1 cellular context compared by ENCODE assay signal in genomic region chr3:179147571-179148445, GRCh38.
TF ChIP-seq lines count a peak whose summit lies in the region.

Gene PIK3CA (plus strand): TSS chr3:179148357. CDS start chr3:179198826, 50,469 bp downstream.

TF ChIP-seq in HepG2, 621 proteins besides CTCF, POLR2A, EP300 and RAD21 (continued from another document and continues in another):
- TF ChIP-seq SRSF9 (IDR thresholded peaks at IDR 0.05; ENCODE audit: borderline replicate concordance, insufficient read depth, low read depth, low read length, poor library complexity, severe bottlenecking): no peak
- TF ChIP-seq TBP (CRISPR knock-in tag; IDR thresholded peaks at IDR 0.05): no peak
- TF ChIP-seq PCBP2 (optimal IDR thresholded peaks at IDR 0.05; ENCODE audit: low read depth, low read length, poor library complexity, severe bottlenecking): no peak
- no peak for TF ChIP-seq ZNF580 (CRISPR knock-in tag; IDR thresholded peaks at IDR 0.05; ENCODE audit: borderline replicate concordance, low read depth)
- TF ChIP-seq CREM (IDR thresholded peaks at IDR 0.05): peak; percentile 69
- no peak for TF ChIP-seq CREM (CRISPR knock-in tag; IDR thresholded peaks at IDR 0.05)
- TF ChIP-seq KDM6A (CRISPR knock-in tag; IDR thresholded peaks at IDR 0.05; ENCODE audit: low read depth): 0 out of 2 replicates have a peak, but pooled peaks have one; percentile 35
- TF ChIP-seq ZNF879 (CRISPR knock-in tag; IDR thresholded peaks at IDR 0.05): 0 out of 2 replicates have a peak, but pooled peaks have one; percentile 16
- TF ChIP-seq ZNF577 (CRISPR knock-in tag; IDR thresholded peaks at IDR 0.05; ENCODE audit: borderline replicate concordance, low read depth): no peak
- TF ChIP-seq ZNF253 (CRISPR knock-in tag; IDR thresholded peaks at IDR 0.05; ENCODE audit: borderline replicate concordance): no peak
- TF ChIP-seq SOX6 (IDR thresholded peaks at IDR 0.05): no peak
- TF ChIP-seq SOX6 (CRISPR knock-in tag; IDR thresholded peaks at IDR 0.05): peak; percentile 40; the same call in 1 of the 2 replicates
- TF ChIP-seq ZBTB40 (IDR thresholded peaks at IDR 0.05): peak; percentile 99
- TF ChIP-seq ZBTB40 (CRISPR knock-in tag; IDR thresholded peaks at IDR 0.05): peak; percentile 99
- no peak for TF ChIP-seq CHD4 (IDR thresholded peaks at IDR 0.05; ENCODE audit: borderline replicate concordance, low read length)
- no peak for TF ChIP-seq ZFP36L1 (CRISPR knock-in tag; IDR thresholded peaks at IDR 0.05)
- TF ChIP-seq FOXK2 (IDR thresholded peaks at IDR 0.05): peak; percentile 49; the same call in 1 of the 2 replicates
- TF ChIP-seq, protein P1, sequence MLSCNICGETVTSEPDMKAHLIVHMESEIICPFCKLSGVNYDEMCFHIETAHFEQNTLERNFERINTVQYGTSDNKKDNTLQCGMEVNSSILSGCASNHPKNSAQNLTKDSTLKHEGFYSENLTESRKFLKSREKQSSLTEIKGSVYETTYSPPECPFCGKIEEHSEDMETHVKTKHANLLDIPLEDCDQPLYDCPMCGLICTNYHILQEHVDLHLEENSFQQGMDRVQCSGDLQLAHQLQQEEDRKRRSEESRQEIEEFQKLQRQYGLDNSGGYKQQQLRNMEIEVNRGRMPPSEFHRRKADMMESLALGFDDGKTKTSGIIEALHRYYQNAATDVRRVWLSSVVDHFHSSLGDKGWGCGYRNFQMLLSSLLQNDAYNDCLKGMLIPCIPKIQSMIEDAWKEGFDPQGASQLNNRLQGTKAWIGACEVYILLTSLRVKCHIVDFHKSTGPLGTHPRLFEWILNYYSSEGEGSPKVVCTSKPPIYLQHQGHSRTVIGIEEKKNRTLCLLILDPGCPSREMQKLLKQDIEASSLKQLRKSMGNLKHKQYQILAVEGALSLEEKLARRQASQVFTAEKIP (CRISPR knock-in tag; IDR thresholded peaks at IDR 0.05; ENCODE audit: borderline replicate concordance): no peak
- TF ChIP-seq ZSCAN21 (CRISPR knock-in tag; IDR thresholded peaks at IDR 0.05; ENCODE audit: borderline replicate concordance): no peak
- TF ChIP-seq, protein P2, sequence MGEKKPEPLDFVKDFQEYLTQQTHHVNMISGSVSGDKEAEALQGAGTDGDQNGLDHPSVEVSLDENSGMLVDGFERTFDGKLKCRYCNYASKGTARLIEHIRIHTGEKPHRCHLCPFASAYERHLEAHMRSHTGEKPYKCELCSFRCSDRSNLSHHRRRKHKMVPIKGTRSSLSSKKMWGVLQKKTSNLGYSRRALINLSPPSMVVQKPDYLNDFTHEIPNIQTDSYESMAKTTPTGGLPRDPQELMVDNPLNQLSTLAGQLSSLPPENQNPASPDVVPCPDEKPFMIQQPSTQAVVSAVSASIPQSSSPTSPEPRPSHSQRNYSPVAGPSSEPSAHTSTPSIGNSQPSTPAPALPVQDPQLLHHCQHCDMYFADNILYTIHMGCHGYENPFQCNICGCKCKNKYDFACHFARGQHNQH (CRISPR knock-in tag; IDR thresholded peaks at IDR 0.05): 0 out of 2 replicates have a peak, but pooled peaks have one; percentile 31
- TF ChIP-seq NFE2 (CRISPR knock-in tag; IDR thresholded peaks at IDR 0.05): no peak
- TF ChIP-seq, protein P3, sequence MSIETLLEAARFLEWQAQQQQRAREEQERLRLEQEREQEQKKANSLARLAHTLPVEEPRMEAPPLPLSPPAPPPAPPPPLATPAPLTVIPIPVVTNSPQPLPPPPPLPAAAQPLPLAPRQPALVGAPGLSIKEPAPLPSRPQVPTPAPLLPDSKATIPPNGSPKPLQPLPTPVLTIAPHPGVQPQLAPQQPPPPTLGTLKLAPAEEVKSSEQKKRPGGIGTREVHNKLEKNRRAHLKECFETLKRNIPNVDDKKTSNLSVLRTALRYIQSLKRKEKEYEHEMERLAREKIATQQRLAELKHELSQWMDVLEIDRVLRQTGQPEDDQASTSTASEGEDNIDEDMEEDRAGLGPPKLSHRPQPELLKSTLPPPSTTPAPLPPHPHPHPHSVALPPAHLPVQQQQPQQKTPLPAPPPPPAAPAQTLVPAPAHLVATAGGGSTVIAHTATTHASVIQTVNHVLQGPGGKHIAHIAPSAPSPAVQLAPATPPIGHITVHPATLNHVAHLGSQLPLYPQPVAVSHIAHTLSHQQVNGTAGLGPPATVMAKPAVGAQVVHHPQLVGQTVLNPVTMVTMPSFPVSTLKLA (IDR thresholded peaks at IDR 0.05): 0 out of 2 replicates have a peak, but pooled peaks have one; percentile 19
- peak; percentile 38; the same call in 1 of the 2 replicates for TF ChIP-seq ETV5 (CRISPR knock-in tag; IDR thresholded peaks at IDR 0.05; ENCODE audit: borderline replicate concordance)
- TF ChIP-seq ZNF614 (CRISPR knock-in tag; IDR thresholded peaks at IDR 0.05; ENCODE audit: borderline replicate concordance): 0 out of 2 replicates have a peak, but pooled peaks have one; percentile 15
- TF ChIP-seq CEBPG (CRISPR knock-in tag; IDR thresholded peaks at IDR 0.05): 0 out of 2 replicates have a peak, but pooled peaks have one; percentile 9
- TF ChIP-seq GMEB1 (CRISPR knock-in tag; IDR thresholded peaks at IDR 0.05; ENCODE audit: borderline replicate concordance): peak; percentile 52; the same call in 1 of the 2 replicates
- no peak; the same call in 1 of the 2 replicates for TF ChIP-seq ARID5B (CRISPR knock-in tag; IDR thresholded peaks at IDR 0.05)
- TF ChIP-seq CREB1 (IDR thresholded peaks at IDR 0.05): peak; percentile 64
- peak; percentile 84 for TF ChIP-seq CREB1 (CRISPR knock-in tag; IDR thresholded peaks at IDR 0.05)
- TF ChIP-seq ZMYM4 (CRISPR knock-in tag; IDR thresholded peaks at IDR 0.05): peak; percentile 62; the same call in 1 of the 2 replicates
- peak; percentile 39; the same call in 1 of the 2 replicates for TF ChIP-seq SP2 (CRISPR knock-in tag; IDR thresholded peaks at IDR 0.05)
- TF ChIP-seq KLF12 (CRISPR knock-in tag; IDR thresholded peaks at IDR 0.05; ENCODE audit: borderline replicate concordance): peak; percentile 13; the same call in 1 of the 2 replicates
- no peak for TF ChIP-seq TEAD2 (CRISPR knock-in tag; IDR thresholded peaks at IDR 0.05)
- TF ChIP-seq ZNF503 (CRISPR knock-in tag; IDR thresholded peaks at IDR 0.05): no peak
- TF ChIP-seq ZNF83 (CRISPR knock-in tag; IDR thresholded peaks at IDR 0.05; ENCODE audit: borderline replicate concordance): no peak
- 0 out of 2 replicates have a peak, but pooled peaks have one; percentile 43 for TF ChIP-seq MED1 (CRISPR knock-in tag; IDR thresholded peaks at IDR 0.05)
- no peak for TF ChIP-seq ZFY (CRISPR knock-in tag; IDR thresholded peaks at IDR 0.05)
- TF ChIP-seq ZNF678 (CRISPR knock-in tag; IDR thresholded peaks at IDR 0.05): no peak
- peak; percentile 56 for TF ChIP-seq HOXA3 (CRISPR knock-in tag; IDR thresholded peaks at IDR 0.05)
- TF ChIP-seq ZBTB7B (CRISPR knock-in tag; IDR thresholded peaks at IDR 0.05): no peak
- TF ChIP-seq PHF5A (CRISPR knock-in tag; IDR thresholded peaks at IDR 0.05; ENCODE audit: low read depth, unreplicated experiment): no peak
